Comparison of ENCODE assay signal across 22 cellular contexts in genomic region chr5:36788365-36788764, GRCh38.
"Had no signal": no experiment of that assay in that cellular context is flagged by ENCODE, and none has a peak within 500 bp of the region (broad histone marks: within the 10 kb centered on the region; RNA-seq: fewer than 3 reads in every experiment).

No MANE protein-coding gene starts in this region.

- H3K27me3 Mint-ChIP-seq: stimulated activated naive CD8-positive, alpha-beta T cell treated with anti-CD3 and anti-CD28 coated beads, Interleukin-15, amount 100 ng/mL, for 72 hours had no signal

- H3K27ac Mint-ChIP-seq: activated CD4-positive, alpha-beta T cell treated with anti-CD3 and anti-CD28 coated beads for 36 hours; activated naive CD4-positive, alpha-beta T cell treated with anti-CD3 and anti-CD28 coated beads, Interleukin-2, amount 50 U/mL, for 72 hours; activated T-cell treated with anti-CD3 and anti-CD28 coated beads, Interleukin-2, amount 50 U/mL, for 72 hours; natural killer cell; stimulated activated effector memory CD8-positive, alpha-beta T cell treated with anti-CD3 and anti-CD28 coated beads, Interleukin-12 subunit alpha, Interleukin-12 subunit beta, amount 100 ng/mL, for 72 hours had no signal

- H3K9me3 Mint-ChIP-seq: activated naive CD4-positive, alpha-beta T cell treated with anti-CD3 and anti-CD28 coated beads, Interleukin-2, amount 50 U/mL, for 72 hours; activated T-cell treated with anti-CD3 and anti-CD28 coated beads, Interleukin-2, amount 50 U/mL, for 72 hours; natural killer cell; stimulated activated effector memory CD8-positive, alpha-beta T cell treated with anti-CD3 and anti-CD28 coated beads, Interleukin-12 subunit alpha, Interleukin-12 subunit beta, amount 100 ng/mL, for 72 hours; stimulated activated naive CD8-positive, alpha-beta T cell treated with anti-CD3 and anti-CD28 coated beads, Interleukin-15, amount 100 ng/mL, for 72 hours had no signal

- DNase-seq: activated CD4-positive, alpha-beta T cell treated with anti-CD3 and anti-CD28 coated beads for 36 hours; activated CD4-positive, alpha-beta T cell treated with anti-CD3 and anti-CD28 coated beads, Interleukin-2, amount 50 U/mL, for 4 hours; activated CD4-positive, CD25-positive, alpha-beta regulatory T cell; activated naive CD4-positive, alpha-beta T cell; activated T-cell treated with anti-CD3 and anti-CD28 coated beads for 4 hours; activated T-cell treated with anti-CD3 and anti-CD28 coated beads, Interleukin-2, amount 50 U/mL, for 72 hours; dermis blood vessel endothelial cell; effector CD4-positive, alpha-beta T cell; foreskin melanocyte; heart right ventricle; kidney glomerular epithelial cell; left ventricle myocardium inferior; mesendoderm; natural killer cell; ovary; retina; sigmoid colon; stimulated activated CD4-positive, alpha-beta T cell treated with anti-CD3 and anti-CD28 coated beads, Interleukin-4, amount 100 ng/mL, for 24 hours; stimulated activated naive CD8-positive, alpha-beta T cell treated with anti-CD3 and anti-CD28 coated beads, Interleukin-15, amount 100 ng/mL, for 72 hours; substantia nigra had no signal

- H3K4me3 Mint-ChIP-seq: activated CD4-positive, alpha-beta T cell treated with anti-CD3 and anti-CD28 coated beads for 36 hours; activated T-cell treated with anti-CD3 and anti-CD28 coated beads, Interleukin-2, amount 50 U/mL, for 72 hours; natural killer cell; stimulated activated effector memory CD8-positive, alpha-beta T cell treated with anti-CD3 and anti-CD28 coated beads, Interleukin-12 subunit alpha, Interleukin-12 subunit beta, amount 100 ng/mL, for 72 hours; stimulated activated naive CD8-positive, alpha-beta T cell treated with anti-CD3 and anti-CD28 coated beads, Interleukin-15, amount 100 ng/mL, for 72 hours had no signal

- H3K36me3 Mint-ChIP-seq: activated naive CD4-positive, alpha-beta T cell treated with anti-CD3 and anti-CD28 coated beads, Interleukin-2, amount 50 U/mL, for 72 hours; natural killer cell; stimulated activated effector memory CD8-positive, alpha-beta T cell treated with anti-CD3 and anti-CD28 coated beads, Interleukin-12 subunit alpha, Interleukin-12 subunit beta, amount 100 ng/mL, for 72 hours had no signal

- H3K4me1 Mint-ChIP-seq: activated CD4-positive, alpha-beta T cell treated with anti-CD3 and anti-CD28 coated beads for 36 hours; natural killer cell; stimulated activated effector memory CD8-positive, alpha-beta T cell treated with anti-CD3 and anti-CD28 coated beads, Interleukin-12 subunit alpha, Interleukin-12 subunit beta, amount 100 ng/mL, for 72 hours; stimulated activated naive CD8-positive, alpha-beta T cell treated with anti-CD3 and anti-CD28 coated beads, Interleukin-15, amount 100 ng/mL, for 72 hours had no signal
